In genomic region chr14:50311974-50312733, GRCh38 we compare ENCODE assay signal across 8 cellular contexts. TPM values are rescaled to one million over a fixed set of nuclear protein-coding genes. Genes with fewer than 3 reads are reported as not detected.
DNase-seq lines count a peak whose midpoint lies in the region; ATAC-seq and TF ChIP-seq lines count a peak whose summit lies in the region.

DMAC2L (plus strand) TSS chr14:50312324; CDS start chr14:50321488, 9,164 bp downstream.
L2HGDH (minus strand) TSS chr14:50312229; CDS start chr14:50312150, 79 bp downstream.

- H3K36me3 ChIP-seq in DND-41 (ENCODE audit: insufficient read depth, low read length): peaks cover 9% of the 10 kb centered on the region
- peaks cover 9% of the 10 kb centered on the region for H3K36me3 ChIP-seq in KOPT-K1 (ENCODE audit: insufficient read depth, low read length)

- H3K4me3 ChIP-seq in DND-41 (ENCODE audit: low read depth in 1 of 2, low read length in 2 of 2): peak within 1 kb of the TSS; percentile 38 to 87

- H3K9ac ChIP-seq in DND-41 (ENCODE audit: low read depth, low read length): peak within 1 kb of the TSS; percentile 85

- H3K9me3 ChIP-seq in DND-41 (ENCODE audit: insufficient read depth, low read length, severe bottlenecking): peaks cover 6% of the 10 kb centered on the region
- H3K9me3 ChIP-seq in KOPT-K1 (ENCODE audit: insufficient read depth, low read length, poor library complexity, severe bottlenecking): peaks cover 13% of the 10 kb centered on the region

- no peaks in the 10 kb centered on the region for H3K27me3 ChIP-seq in DND-41 (ENCODE audit: insufficient read depth, low read length, poor library complexity)

- DNase-seq in DND-41: peak; percentile 90
- peak; percentile 93 for DNase-seq in RKO (ENCODE audit: low spot score)
- DNase-seq in activated T-helper 1 cell treated with Interleukin-2 at 50 U/mL for 16 hours (ENCODE audit: low read depth): peak; percentile 80
- peak; percentile 87 for DNase-seq in fibroblast of gingiva (ENCODE audit: low read depth)
- DNase-seq in naive thymus-derived CD8-positive, alpha-beta T cell: peak; percentile 78 to 93 (median 87)
- peak; percentile 80 to 97 (median 92) for DNase-seq in stimulated activated naive CD4-positive, alpha-beta T cell (lab: John Stamatoyannopoulos, UW)

- no peak for TF ChIP-seq CTCF in DND-41 (IDR thresholded peaks at IDR 0.05; ENCODE audit: borderline replicate concordance, extremely low read depth, low read length, poor library complexity, severe bottlenecking)

- peaks cover 20 to 51% (median 44%) of the 10 kb centered on the region in 4 donors for H3K4me1 Mint-ChIP-seq in naive thymus-derived CD8-positive, alpha-beta T cell

- no peaks in the 10 kb centered on the region for H3K9me3 Mint-ChIP-seq in naive thymus-derived CD8-positive, alpha-beta T cell

- peak within 1 kb of the TSS; percentile 91 to 99 (median 96) for H3K4me3 Mint-ChIP-seq in naive thymus-derived CD8-positive, alpha-beta T cell

- H3K79me2 ChIP-seq in DND-41 (ENCODE audit: insufficient read depth, low read length): peaks cover 57% of the 10 kb centered on the region

- H2AFZ ChIP-seq in DND-41 (ENCODE audit: low read depth, low read length): peak within 1 kb of the TSS; percentile 97

- ATAC-seq in DND-41 (ENCODE audit: insufficient read depth, low read depth): peak; percentile 93
- ATAC-seq in GM21825 (IDR thresholded peaks at IDR 0.05; ENCODE audit: unreplicated experiment): peak; percentile 95
- peak; percentile 87 to 89 for ATAC-seq in naive thymus-derived CD8-positive, alpha-beta T cell

- POLR2A ChIA-PET in naive thymus-derived CD8-positive, alpha-beta T cell (lab: Charles Lee): interaction anchor here (0.6 to 2.2 kb wide), 14 partner anchors 9 to 783 kb away, joined by 3 to 9 read pairs (median 4); partner anchors contain the start of genes KLHDC2, MAP4K5, NEMF and SOS2

- peak within 1 kb of the TSS; percentile 85 for H3K4me2 ChIP-seq in DND-41 (ENCODE audit: insufficient read depth, low read length)

- peak within 1 kb of the TSS; percentile 94 to 99 (median 98) for H3K27ac Mint-ChIP-seq in naive thymus-derived CD8-positive, alpha-beta T cell

- peaks cover 0 to 16% (median 11%) of the 10 kb centered on the region in 3 donors for H3K36me3 Mint-ChIP-seq in naive thymus-derived CD8-positive, alpha-beta T cell

- no peaks in the 10 kb centered on the region for H3K27me3 Mint-ChIP-seq in naive thymus-derived CD8-positive, alpha-beta T cell

- no peaks in the 10 kb centered on the region for H4K20me1 ChIP-seq in DND-41 (ENCODE audit: insufficient read depth, low read length)

- peaks cover 29% of the 10 kb centered on the region for H3K4me1 ChIP-seq in DND-41 (ENCODE audit: insufficient read depth, low read length)

- H3K27ac ChIP-seq in DND-41 (ENCODE audit: low read length): peak within 1 kb of the TSS; percentile 99
- peak within 1 kb of the TSS; percentile 79 for H3K27ac ChIP-seq in KOPT-K1 (ENCODE audit: low read depth, low read length, poor library complexity, severe bottlenecking)

RNA-seq across cellular contexts. Expression of gene DMAC2L, which starts in this region (rescaled TPM):
- 10 to 100 TPM; 21.7 to 22.2 TPM for total RNA-seq in naive thymus-derived CD8-positive, alpha-beta T cell
- 10 to 100 TPM; 15.7 to 19.4 (median 18.7) TPM for polyA plus RNA-seq in naive thymus-derived CD8-positive, alpha-beta T cell

RNA-seq across cellular contexts. Expression of gene L2HGDH, which starts in this region (rescaled TPM):
- total RNA-seq in naive thymus-derived CD8-positive, alpha-beta T cell: 1 to 10 TPM; 5.0 to 6.5 TPM
- 1 to 10 TPM; 2.8 to 5.6 (median 5.3) TPM for polyA plus RNA-seq in naive thymus-derived CD8-positive, alpha-beta T cell

Comparison
In these comparisons a context has a peak if more than half of its experiments do, and no peak if none do; other contexts are left out.
1. Peak in every context shown above with its lines: DNase-seq, ATAC-seq, H3K4me3 ChIP-seq and H3K27ac ChIP-seq.